9 cellular contexts compared by ENCODE assay signal in the genomic region with DNA sequence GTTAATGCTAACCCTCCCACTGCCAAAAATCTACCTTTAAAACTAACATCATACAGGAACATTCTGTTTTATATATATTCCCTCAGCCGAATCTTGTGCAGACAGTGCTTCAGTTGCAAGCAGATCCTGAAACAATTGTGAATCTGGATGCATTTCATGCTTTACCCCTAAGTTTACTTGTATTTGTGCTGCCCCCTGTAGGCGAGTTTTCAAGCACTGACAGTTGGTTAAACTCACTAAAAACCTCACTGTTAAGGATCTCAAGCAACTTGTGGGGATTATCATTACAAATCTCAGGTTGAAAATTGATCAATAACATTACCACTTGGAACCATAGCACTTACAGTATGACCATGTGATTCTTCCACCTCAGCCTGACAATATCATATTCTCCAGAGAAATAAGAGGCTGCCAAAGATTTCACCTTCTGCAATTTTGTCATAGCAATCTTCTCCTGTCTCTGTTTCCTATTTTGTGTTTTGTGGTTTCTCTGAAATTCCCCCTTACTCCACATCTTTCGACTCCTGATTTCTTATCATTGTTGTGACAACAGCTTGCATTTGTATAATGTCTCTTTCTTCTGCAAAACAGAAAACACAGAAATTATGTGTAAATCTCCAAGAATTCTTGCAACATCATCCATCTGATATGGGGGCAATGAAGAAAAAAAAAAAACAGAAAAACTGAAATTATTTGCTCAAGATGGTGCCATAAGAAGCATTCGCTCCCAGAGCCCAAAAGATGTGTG.
DNase-seq lines count a peak whose midpoint lies in the region; ATAC-seq and TF ChIP-seq lines count a peak whose summit lies in the region.
"Had no signal": no experiment of that assay in that cellular context is flagged by ENCODE, and none has a peak within 500 bp of the region (broad histone marks: within the 10 kb centered on the region; RNA-seq: fewer than 3 reads in every experiment).

No MANE protein-coding gene starts in this region.

- H3K27ac Mint-ChIP-seq in activated CD8-positive, alpha-beta memory T cell treated with anti-CD3 and anti-CD28 coated beads, Interleukin-2, amount 10 ng/mL, durations not matched to agents 7 days and 5 days, result no peak overlapping the region
- H3K27ac Mint-ChIP-seq in activated CD4-positive, alpha-beta memory T cell treated with anti-CD3 and anti-CD28 coated beads, Interleukin-2, amount 10 ng/mL, durations not matched to agents 7 days and 5 days, result no peak overlapping the region

- H3K9me3 ChIP-seq in upper lobe of left lung, result no peaks in the 10 kb centered on the region

- TF ChIP-seq EP300 in upper lobe of left lung (IDR thresholded peaks at IDR 0.05), result no peak

- in situ Hi-C loops in ACHN (cut with HindIII; ENCODE audit: low pct_ligation_motif_present, low pct_unique_long_range_greater_than_20kb, low sequenced_read_pairs), result no loop called here
- in situ Hi-C loops in astrocyte of the spinal cord (cut with HindIII; ENCODE audit: low sequenced_read_pairs), result no loop called here

- no peaks in the 10 kb centered on the region for H3K4me1 Mint-ChIP-seq in activated CD8-positive, alpha-beta memory T cell treated with anti-CD3 and anti-CD28 coated beads, Interleukin-2, amount 10 ng/mL, durations not matched to agents 7 days and 5 days
- no peaks in the 10 kb centered on the region for H3K4me1 Mint-ChIP-seq in activated CD4-positive, alpha-beta memory T cell treated with anti-CD3 and anti-CD28 coated beads, Interleukin-2, amount 10 ng/mL, durations not matched to agents 7 days and 5 days

- H3K4me3 ChIP-seq in GM12865 (ENCODE audit: low read depth, low read length) (no peak overlapping the region), astrocyte of the spinal cord (ENCODE audit: low read depth, low read length) (no peak overlapping the region), upper lobe of left lung (no peak overlapping the region)

- H3K27me3 Mint-ChIP-seq in activated CD8-positive, alpha-beta memory T cell treated with anti-CD3 and anti-CD28 coated beads, Interleukin-2, amount 10 ng/mL, durations not matched to agents 7 days and 5 days, result no peaks in the 10 kb centered on the region
- H3K27me3 Mint-ChIP-seq in activated CD4-positive, alpha-beta memory T cell treated with anti-CD3 and anti-CD28 coated beads, Interleukin-2, amount 10 ng/mL, durations not matched to agents 7 days and 5 days, result no peaks in the 10 kb centered on the region

- peak; percentile 50 for TF ChIP-seq CTCF in GM12865 (IDR thresholded peaks at IDR 0.05; ENCODE audit: insufficient read depth, low read depth, low read length, missing control alignments)
- TF ChIP-seq CTCF in astrocyte of the spinal cord (IDR thresholded peaks at IDR 0.05; ENCODE audit: low read depth, low read length), result peak; percentile 68
- peak in 4 of 6 experiments; percentile 30 to 50 (median 46) for TF ChIP-seq CTCF in upper lobe of left lung (IDR thresholded peaks at IDR 0.05)

- no peaks in the 10 kb centered on the region for H3K36me3 Mint-ChIP-seq in activated CD8-positive, alpha-beta memory T cell treated with anti-CD3 and anti-CD28 coated beads, Interleukin-2, amount 10 ng/mL, durations not matched to agents 7 days and 5 days
- no peaks in the 10 kb centered on the region for H3K36me3 Mint-ChIP-seq in activated CD4-positive, alpha-beta memory T cell treated with anti-CD3 and anti-CD28 coated beads, Interleukin-2, amount 10 ng/mL, durations not matched to agents 7 days and 5 days (ENCODE audit: low read depth)

- H3K36me3 ChIP-seq in upper lobe of left lung, result no peaks in the 10 kb centered on the region

- no peaks in the 10 kb centered on the region for H3K27me3 ChIP-seq in upper lobe of left lung

- DNase-seq in ACHN, result peak; percentile 55
- DNase-seq in GM12865 (ENCODE audit: low read depth), result peak; percentile 54
- DNase-seq in NCI-H2029 (lab: John Stamatoyannopoulos, UW), result peak; percentile 36
- peak; percentile 72 for DNase-seq in astrocyte of the spinal cord (ENCODE audit: low read depth, low spot score)
- peak; percentile 39 for DNase-seq in inferior parietal cortex (ENCODE audit: extremely low spot score)
- peak in 1 of 2 donors; percentile 25 for DNase-seq in upper lobe of left lung
- no peak for DNase-seq in activated CD8-positive, alpha-beta memory T cell treated with anti-CD3 and anti-CD28 coated beads, Interleukin-2, amount 10 ng/mL, durations not matched to agents 7 days and 5 days
- no peak for DNase-seq in activated CD4-positive, alpha-beta memory T cell treated with anti-CD3 and anti-CD28 coated beads, Interleukin-2, amount 10 ng/mL, durations not matched to agents 7 days and 5 days

- POLR2A ChIA-PET in activated CD4-positive, alpha-beta memory T cell treated with anti-CD3 and anti-CD28 coated beads, Interleukin-2, amount 10 ng/mL, durations not matched to agents 7 days and 5 days (lab: Charles Lee), result no interaction called here

- H3K4me1 ChIP-seq in upper lobe of left lung, result no peaks in the 10 kb centered on the region

- no peak overlapping the region for H3K27ac ChIP-seq in upper lobe of left lung

- no peak overlapping the region for H3K4me3 Mint-ChIP-seq in activated CD8-positive, alpha-beta memory T cell treated with anti-CD3 and anti-CD28 coated beads, Interleukin-2, amount 10 ng/mL, durations not matched to agents 7 days and 5 days
- H3K4me3 Mint-ChIP-seq in activated CD4-positive, alpha-beta memory T cell treated with anti-CD3 and anti-CD28 coated beads, Interleukin-2, amount 10 ng/mL, durations not matched to agents 7 days and 5 days, result no peak overlapping the region

- WGBS in upper lobe of left lung, 2 donors, result 41 to 53% methylated on average over 4 of the region's 4 CpGs

- TF ChIP-seq POLR2A in upper lobe of left lung (IDR thresholded peaks at IDR 0.05), result no peak

- CTCF ChIA-PET in activated CD8-positive, alpha-beta memory T cell treated with anti-CD3 and anti-CD28 coated beads, Interleukin-2, amount 10 ng/mL, durations not matched to agents 7 days and 5 days (lab: Charles Lee), result no interaction called here
- CTCF ChIA-PET in activated CD4-positive, alpha-beta memory T cell treated with anti-CD3 and anti-CD28 coated beads, Interleukin-2, amount 10 ng/mL, durations not matched to agents 7 days and 5 days (lab: Charles Lee), result no interaction called here

- ATAC-seq in upper lobe of left lung (ENCODE audit: low FRiP score in 2 of 2), result no peak
- no peak for ATAC-seq in activated CD8-positive, alpha-beta memory T cell treated with anti-CD3 and anti-CD28 coated beads, Interleukin-2, amount 10 ng/mL, durations not matched to agents 7 days and 5 days
- ATAC-seq: HCT116 had no signal

- H3K9me3 Mint-ChIP-seq in activated CD8-positive, alpha-beta memory T cell treated with anti-CD3 and anti-CD28 coated beads, Interleukin-2, amount 10 ng/mL, durations not matched to agents 7 days and 5 days (ENCODE audit: low read depth), result no peaks in the 10 kb centered on the region
- H3K9me3 Mint-ChIP-seq in activated CD4-positive, alpha-beta memory T cell treated with anti-CD3 and anti-CD28 coated beads, Interleukin-2, amount 10 ng/mL, durations not matched to agents 7 days and 5 days, result peaks cover 9% of the 10 kb centered on the region

Comparison
In these comparisons a context has a peak if more than half of its experiments do, and no peak if none do; other contexts are left out.
1. DNase-seq: peak in ACHN (single experiment), GM12865 (single experiment), NCI-H2029 (single experiment), astrocyte of the spinal cord (single experiment) and inferior parietal cortex (single experiment); none in activated CD8-positive, alpha-beta memory T cell treated with anti-CD3 and anti-CD28 coated beads, Interleukin-2, amount 10 ng/mL, durations not matched to agents 7 days and 5 days (single experiment) and activated CD4-positive, alpha-beta memory T cell treated with anti-CD3 and anti-CD28 coated beads, Interleukin-2, amount 10 ng/mL, durations not matched to agents 7 days and 5 days (single experiment).
2. Peak in every context shown above with its lines, with median percentiles within 50 percentile points of each other: CTCF ChIP-seq.